Comparison of ENCODE assay signal across 1 cellular context in the genomic region with DNA sequence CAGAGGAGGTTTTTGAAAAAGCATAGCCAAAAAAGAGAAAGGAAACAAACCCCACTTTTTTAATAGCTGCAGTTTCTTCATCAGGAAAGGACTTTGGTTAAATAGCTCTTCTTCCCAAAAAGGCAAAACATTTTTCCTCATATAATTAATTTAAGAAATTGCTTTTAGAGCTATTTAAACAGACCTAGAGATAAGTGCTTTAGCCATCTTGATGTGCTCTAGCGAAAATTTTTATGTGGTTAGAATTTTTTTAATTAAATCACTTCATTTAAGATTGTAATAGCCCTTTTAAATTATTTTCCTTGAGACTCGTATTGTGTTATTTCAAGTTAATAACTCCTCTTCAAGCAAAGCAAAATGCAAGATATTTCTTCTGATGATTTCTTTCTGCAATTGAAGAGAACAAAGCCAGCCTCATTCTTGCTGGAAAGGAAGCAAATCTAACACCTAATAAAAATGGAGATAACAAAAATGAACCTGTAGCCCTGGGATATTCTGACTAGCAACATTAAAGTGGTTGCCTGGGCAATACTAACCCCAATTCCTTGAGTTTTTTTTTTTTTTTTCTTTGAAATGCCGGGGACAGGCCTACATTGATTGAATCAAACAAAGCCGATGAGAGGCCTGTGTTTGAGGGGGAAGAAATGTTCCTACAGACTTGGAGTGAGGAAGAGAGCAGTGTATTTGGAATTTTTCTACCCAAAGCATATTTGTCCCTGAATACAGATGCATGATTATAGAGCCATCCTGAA.
TF ChIP-seq lines count a peak whose summit lies in the region.

No MANE protein-coding gene starts in this region.

TF ChIP-seq in GM23338, 12 proteins besides CTCF, POLR2A, EP300 and RAD21:
- TF ChIP-seq, protein P1, sequence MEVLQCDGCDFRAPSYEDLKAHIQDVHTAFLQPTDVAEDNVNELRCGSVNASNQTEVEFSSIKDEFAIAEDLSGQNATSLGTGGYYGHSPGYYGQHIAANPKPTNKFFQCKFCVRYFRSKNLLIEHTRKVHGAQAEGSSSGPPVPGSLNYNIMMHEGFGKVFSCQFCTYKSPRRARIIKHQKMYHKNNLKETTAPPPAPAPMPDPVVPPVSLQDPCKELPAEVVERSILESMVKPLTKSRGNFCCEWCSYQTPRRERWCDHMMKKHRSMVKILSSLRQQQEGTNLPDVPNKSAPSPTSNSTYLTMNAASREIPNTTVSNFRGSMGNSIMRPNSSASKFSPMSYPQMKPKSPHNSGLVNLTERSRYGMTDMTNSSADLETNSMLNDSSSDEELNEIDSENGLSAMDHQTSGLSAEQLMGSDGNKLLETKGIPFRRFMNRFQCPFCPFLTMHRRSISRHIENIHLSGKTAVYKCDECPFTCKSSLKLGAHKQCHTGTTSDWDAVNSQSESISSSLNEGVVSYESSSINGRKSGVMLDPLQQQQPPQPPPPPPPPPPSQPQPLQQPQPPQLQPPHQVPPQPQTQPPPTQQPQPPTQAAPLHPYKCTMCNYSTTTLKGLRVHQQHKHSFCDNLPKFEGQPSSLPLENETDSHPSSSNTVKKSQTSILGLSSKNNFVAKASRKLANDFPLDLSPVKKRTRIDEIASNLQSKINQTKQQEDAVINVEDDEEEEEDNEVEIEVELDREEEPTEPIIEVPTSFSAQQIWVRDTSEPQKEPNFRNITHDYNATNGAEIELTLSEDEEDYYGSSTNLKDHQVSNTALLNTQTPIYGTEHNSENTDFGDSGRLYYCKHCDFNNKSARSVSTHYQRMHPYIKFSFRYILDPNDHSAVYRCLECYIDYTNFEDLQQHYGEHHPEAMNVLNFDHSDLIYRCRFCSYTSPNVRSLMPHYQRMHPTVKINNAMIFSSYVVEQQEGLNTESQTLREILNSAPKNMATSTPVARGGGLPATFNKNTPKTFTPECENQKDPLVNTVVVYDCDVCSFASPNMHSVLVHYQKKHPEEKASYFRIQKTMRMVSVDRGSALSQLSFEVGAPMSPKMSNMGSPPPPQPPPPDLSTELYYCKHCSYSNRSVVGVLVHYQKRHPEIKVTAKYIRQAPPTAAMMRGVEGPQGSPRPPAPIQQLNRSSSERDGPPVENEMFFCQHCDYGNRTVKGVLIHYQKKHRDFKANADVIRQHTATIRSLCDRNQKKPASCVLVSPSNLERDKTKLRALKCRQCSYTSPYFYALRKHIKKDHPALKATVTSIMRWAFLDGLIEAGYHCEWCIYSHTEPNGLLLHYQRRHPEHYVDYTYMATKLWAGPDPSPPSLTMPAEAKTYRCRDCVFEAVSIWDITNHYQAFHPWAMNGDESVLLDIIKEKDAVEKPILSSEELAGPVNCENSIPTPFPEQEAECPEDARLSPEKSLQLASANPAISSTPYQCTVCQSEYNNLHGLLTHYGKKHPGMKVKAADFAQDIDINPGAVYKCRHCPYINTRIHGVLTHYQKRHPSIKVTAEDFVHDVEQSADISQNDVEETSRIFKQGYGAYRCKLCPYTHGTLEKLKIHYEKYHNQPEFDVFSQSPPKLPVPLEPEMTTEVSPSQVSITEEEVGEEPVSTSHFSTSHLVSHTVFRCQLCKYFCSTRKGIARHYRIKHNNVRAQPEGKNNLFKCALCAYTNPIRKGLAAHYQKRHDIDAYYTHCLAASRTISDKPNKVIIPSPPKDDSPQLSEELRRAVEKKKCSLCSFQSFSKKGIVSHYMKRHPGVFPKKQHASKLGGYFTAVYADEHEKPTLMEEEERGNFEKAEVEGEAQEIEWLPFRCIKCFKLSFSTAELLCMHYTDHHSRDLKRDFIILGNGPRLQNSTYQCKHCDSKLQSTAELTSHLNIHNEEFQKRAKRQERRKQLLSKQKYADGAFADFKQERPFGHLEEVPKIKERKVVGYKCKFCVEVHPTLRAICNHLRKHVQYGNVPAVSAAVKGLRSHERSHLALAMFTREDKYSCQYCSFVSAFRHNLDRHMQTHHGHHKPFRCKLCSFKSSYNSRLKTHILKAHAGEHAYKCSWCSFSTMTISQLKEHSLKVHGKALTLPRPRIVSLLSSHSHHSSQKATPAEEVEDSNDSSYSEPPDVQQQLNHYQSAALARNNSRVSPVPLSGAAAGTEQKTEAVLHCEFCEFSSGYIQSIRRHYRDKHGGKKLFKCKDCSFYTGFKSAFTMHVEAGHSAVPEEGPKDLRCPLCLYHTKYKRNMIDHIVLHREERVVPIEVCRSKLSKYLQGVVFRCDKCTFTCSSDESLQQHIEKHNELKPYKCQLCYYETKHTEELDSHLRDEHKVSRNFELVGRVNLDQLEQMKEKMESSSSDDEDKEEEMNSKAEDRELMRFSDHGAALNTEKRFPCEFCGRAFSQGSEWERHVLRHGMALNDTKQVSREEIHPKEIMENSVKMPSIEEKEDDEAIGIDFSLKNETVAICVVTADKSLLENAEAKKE (CRISPR knock-in tag; IDR thresholded peaks at IDR 0.05), result no peak
- no peak for TF ChIP-seq ZNF331 (CRISPR knock-in tag; IDR thresholded peaks at IDR 0.05; ENCODE audit: low read depth)
- TF ChIP-seq CREB1 (CRISPR knock-in tag; IDR thresholded peaks at IDR 0.05; ENCODE audit: low read depth), result no peak
- TF ChIP-seq JUNB (IDR thresholded peaks at IDR 0.05; ENCODE audit: unreplicated experiment), result no peak
- no peak for TF ChIP-seq EZH2 (IDR thresholded peaks at IDR 0.05; ENCODE audit: low read depth, unreplicated experiment)
- TF ChIP-seq, protein P2, sequence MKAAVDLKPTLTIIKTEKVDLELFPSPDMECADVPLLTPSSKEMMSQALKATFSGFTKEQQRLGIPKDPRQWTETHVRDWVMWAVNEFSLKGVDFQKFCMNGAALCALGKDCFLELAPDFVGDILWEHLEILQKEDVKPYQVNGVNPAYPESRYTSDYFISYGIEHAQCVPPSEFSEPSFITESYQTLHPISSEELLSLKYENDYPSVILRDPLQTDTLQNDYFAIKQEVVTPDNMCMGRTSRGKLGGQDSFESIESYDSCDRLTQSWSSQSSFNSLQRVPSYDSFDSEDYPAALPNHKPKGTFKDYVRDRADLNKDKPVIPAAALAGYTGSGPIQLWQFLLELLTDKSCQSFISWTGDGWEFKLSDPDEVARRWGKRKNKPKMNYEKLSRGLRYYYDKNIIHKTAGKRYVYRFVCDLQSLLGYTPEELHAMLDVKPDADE (IDR thresholded peaks at IDR 0.05), result no peak
- no peak for TF ChIP-seq POLR2AphosphoS5 (IDR thresholded peaks at IDR 0.05; ENCODE audit: low read depth)
- no peak for TF ChIP-seq NANOG (IDR thresholded peaks at IDR 0.05; ENCODE audit: borderline replicate concordance)
- TF ChIP-seq ZNF114 (CRISPR knock-in tag; IDR thresholded peaks at IDR 0.05), result no peak
- TF ChIP-seq EZH2phosphoT487 (IDR thresholded peaks at IDR 0.05; ENCODE audit: unreplicated experiment), result no peak
- no peak for TF ChIP-seq STAT1 (IDR thresholded peaks at IDR 0.05; ENCODE audit: unreplicated experiment)
- TF ChIP-seq, protein P3, sequence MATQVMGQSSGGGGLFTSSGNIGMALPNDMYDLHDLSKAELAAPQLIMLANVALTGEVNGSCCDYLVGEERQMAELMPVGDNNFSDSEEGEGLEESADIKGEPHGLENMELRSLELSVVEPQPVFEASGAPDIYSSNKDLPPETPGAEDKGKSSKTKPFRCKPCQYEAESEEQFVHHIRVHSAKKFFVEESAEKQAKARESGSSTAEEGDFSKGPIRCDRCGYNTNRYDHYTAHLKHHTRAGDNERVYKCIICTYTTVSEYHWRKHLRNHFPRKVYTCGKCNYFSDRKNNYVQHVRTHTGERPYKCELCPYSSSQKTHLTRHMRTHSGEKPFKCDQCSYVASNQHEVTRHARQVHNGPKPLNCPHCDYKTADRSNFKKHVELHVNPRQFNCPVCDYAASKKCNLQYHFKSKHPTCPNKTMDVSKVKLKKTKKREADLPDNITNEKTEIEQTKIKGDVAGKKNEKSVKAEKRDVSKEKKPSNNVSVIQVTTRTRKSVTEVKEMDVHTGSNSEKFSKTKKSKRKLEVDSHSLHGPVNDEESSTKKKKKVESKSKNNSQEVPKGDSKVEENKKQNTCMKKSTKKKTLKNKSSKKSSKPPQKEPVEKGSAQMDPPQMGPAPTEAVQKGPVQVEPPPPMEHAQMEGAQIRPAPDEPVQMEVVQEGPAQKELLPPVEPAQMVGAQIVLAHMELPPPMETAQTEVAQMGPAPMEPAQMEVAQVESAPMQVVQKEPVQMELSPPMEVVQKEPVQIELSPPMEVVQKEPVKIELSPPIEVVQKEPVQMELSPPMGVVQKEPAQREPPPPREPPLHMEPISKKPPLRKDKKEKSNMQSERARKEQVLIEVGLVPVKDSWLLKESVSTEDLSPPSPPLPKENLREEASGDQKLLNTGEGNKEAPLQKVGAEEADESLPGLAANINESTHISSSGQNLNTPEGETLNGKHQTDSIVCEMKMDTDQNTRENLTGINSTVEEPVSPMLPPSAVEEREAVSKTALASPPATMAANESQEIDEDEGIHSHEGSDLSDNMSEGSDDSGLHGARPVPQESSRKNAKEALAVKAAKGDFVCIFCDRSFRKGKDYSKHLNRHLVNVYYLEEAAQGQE (IDR thresholded peaks at IDR 0.05; ENCODE audit: unreplicated experiment), result no peak
TF ChIP-seq in GM23338: peak in this region for 0.
